ENCODE assay signal across 8 cellular contexts in genomic region chr1:38005195-38006007, GRCh38. TPM values are rescaled to one million over a fixed set of nuclear protein-coding genes. Genes with fewer than 3 reads are reported as not detected.
DNase-seq lines count a peak whose midpoint lies in the region; ATAC-seq and TF ChIP-seq lines count a peak whose summit lies in the region.

TSS of gene FHL3 (minus strand) at chr1:38005514. CDS start at chr1:37999412, 6,102 bp downstream.

- peak; percentile 36 for ATAC-seq in effector memory CD8-positive, alpha-beta T cell (replicated peaks)
- ATAC-seq in thoracic aorta (ENCODE audit: insufficient number of reproducible peaks, low FRiP score, low read depth), result peak; percentile 21

- no peaks in the 10 kb centered on the region for H3K36me3 ChIP-seq in thoracic aorta

- peaks cover 5% of the 10 kb centered on the region for H3K36me3 Mint-ChIP-seq in effector memory CD8-positive, alpha-beta T cell (ENCODE audit: insufficient read depth)

- no peaks in the 10 kb centered on the region for H3K9me3 ChIP-seq in thoracic aorta

- H3K4me3 ChIP-seq in NB4 (ENCODE audit: low read depth, low read length), result peak within 1 kb of the TSS; percentile 92
- H3K4me3 ChIP-seq in thoracic aorta, result peak within 1 kb of the TSS; percentile 87

- TF ChIP-seq CTCF in NB4 (IDR thresholded peaks at IDR 0.05; ENCODE audit: low read depth, low read length) (no peak), thoracic aorta (IDR thresholded peaks at IDR 0.05) (no peak)

- H3K9me3 Mint-ChIP-seq in effector memory CD8-positive, alpha-beta T cell, result no peaks in the 10 kb centered on the region

- peaks cover 10 to 44% of the 10 kb centered on the region in 2 donors for H3K4me1 Mint-ChIP-seq in effector memory CD8-positive, alpha-beta T cell (ENCODE audit: low read depth in 2 of 2)

- DNase-seq in NCI-H345 (lab: John Stamatoyannopoulos, UW) (peak; percentile 72), NCI-H345 treated with DMSO at 0.1 percent for 48 hours (lab: John Stamatoyannopoulos, UW; ENCODE audit: unreplicated experiment) (no peak), NB4 (ENCODE audit: low read depth) (peak; percentile 87), mesenteric fat pad (ENCODE audit: low spot score) (peak; percentile 89), thoracic aorta (ENCODE audit: low spot score) (no peak), dedifferentiated amniotic fluid mesenchymal stem cell (ENCODE audit: extremely low spot score) (no peak)
- DNase-seq in activated CD4-positive, alpha-beta T cell treated with anti-CD3 and anti-CD28 coated beads for 48 hours, result peak; percentile 65
- DNase-seq in effector memory CD8-positive, alpha-beta T cell, result no peak

- peak within 1 kb of the TSS; percentile 81 to 88 for H3K27ac Mint-ChIP-seq in effector memory CD8-positive, alpha-beta T cell

- H3K27me3 Mint-ChIP-seq in effector memory CD8-positive, alpha-beta T cell, result peaks cover 9 to 16% of the 10 kb centered on the region in 2 donors

- peaks cover 32 to 49% of the 10 kb centered on the region in 2 donors for H3K4me1 ChIP-seq in thoracic aorta (ENCODE audit: control insufficient read depth in 1 of 2, low read depth in 2 of 2)

- H3K27me3 ChIP-seq in thoracic aorta (replicated peaks; ENCODE audit: insufficient read depth), result no peaks in the 10 kb centered on the region

- TF ChIP-seq POLR2A in NB4 (IDR thresholded peaks at IDR 0.05; ENCODE audit: extremely low read depth, insufficient read length), result peak; percentile 45

- H3K4me3 Mint-ChIP-seq in effector memory CD8-positive, alpha-beta T cell, result peak within 1 kb of the TSS; percentile 69 to 85

- H3K27ac ChIP-seq in thoracic aorta, result peak within 1 kb of the TSS; percentile 79 to 90

RNA-seq across cellular contexts. Expression of gene FHL3, which starts in this region (rescaled TPM):
- 13.6 TPM for total RNA-seq in mesenteric fat pad
- total RNA-seq in thoracic aorta, result 10 to 100 TPM; 57.0 to 90.7 TPM

Comparison
In these comparisons a context has a peak if more than half of its experiments do, and no peak if none do; other contexts are left out.
1. DNase-seq: peak in NCI-H345 (single experiment), NB4 (single experiment), activated CD4-positive, alpha-beta T cell treated with anti-CD3 and anti-CD28 coated beads for 48 hours (single experiment) and mesenteric fat pad (single experiment); none in NCI-H345 treated with DMSO at 0.1 percent for 48 hours (single experiment), effector memory CD8-positive, alpha-beta T cell (0 of 3), thoracic aorta (single experiment) and dedifferentiated amniotic fluid mesenchymal stem cell (single experiment).